8 cellular contexts compared by ENCODE assay signal in the genomic region with DNA sequence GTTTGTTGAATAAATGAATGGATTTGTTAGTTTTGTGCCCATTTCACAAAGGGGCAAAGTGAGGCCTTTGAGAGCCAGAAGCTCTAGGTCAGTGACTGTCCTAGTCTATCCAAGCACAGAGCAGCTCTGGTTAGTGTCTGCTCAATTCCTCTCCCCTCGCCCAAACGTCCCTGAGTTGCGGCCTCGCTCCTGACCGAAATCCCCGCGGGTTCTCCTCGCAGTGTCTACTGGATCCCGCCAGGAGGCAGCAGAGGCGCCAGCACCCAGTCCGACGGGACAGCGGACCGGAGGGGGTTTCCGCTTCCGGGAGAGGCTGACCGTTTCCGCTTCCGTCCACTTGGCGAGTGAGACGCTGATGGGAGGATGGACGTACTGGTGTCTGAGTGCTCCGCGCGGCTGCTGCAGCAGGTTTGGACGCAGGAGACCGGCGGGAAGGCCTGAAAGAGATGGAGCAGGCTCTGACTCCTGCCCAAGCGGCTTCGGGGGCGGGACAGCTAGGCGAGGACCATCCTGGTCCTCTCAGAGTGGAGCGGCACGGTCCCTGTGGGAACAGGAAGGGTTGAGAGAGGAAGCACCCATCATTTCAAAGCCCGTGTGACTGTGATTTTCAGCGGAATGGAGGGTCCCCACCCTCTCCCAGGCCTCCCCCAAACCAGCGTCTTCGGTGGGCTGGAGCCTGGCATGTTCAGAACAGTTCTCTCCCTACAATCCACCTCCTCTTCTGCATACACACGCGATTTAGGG. TPM values are rescaled to one million over a fixed set of nuclear protein-coding genes. Genes with fewer than 3 reads are reported as not detected.
DNase-seq lines count a peak whose midpoint lies in the region; TF ChIP-seq lines count a peak whose summit lies in the region.

A gene (plus strand): TSS at position 336 of the 744 bp plus-strand sequence. CDS start 28 bp downstream, at position 364.

- H3K27ac Mint-ChIP-seq in H9 (peak within 1 kb of the TSS; percentile 96 to 99 (median 97)), nephron (peak within 1 kb of the TSS; percentile 93 to 98 (median 96))
- H3K27ac Mint-ChIP-seq in stimulated activated naive CD8-positive, alpha-beta T cell treated with anti-CD3 and anti-CD28 coated beads, Interleukin-15, Interleukin-2, amounts not matched to agents 100 ng/mL and 50 ng/mL, for 24 hours, result peak within 1 kb of the TSS; percentile 98

- H3K4me3 Mint-ChIP-seq in H9 (peak within 1 kb of the TSS; percentile 100), nephron (peak within 1 kb of the TSS; percentile 100)
- peak within 1 kb of the TSS; percentile 100 for H3K4me3 Mint-ChIP-seq in stimulated activated naive CD8-positive, alpha-beta T cell treated with anti-CD3 and anti-CD28 coated beads, Interleukin-15, Interleukin-2, amounts not matched to agents 100 ng/mL and 50 ng/mL, for 24 hours

- peak; percentile 80 for DNase-seq in GDM1 (lab: John Stamatoyannopoulos, UW)
- DNase-seq in H9, result peak; percentile 96
- DNase-seq in M059J (ENCODE audit: low read depth), result peak; percentile 92
- DNase-seq in SHP77 (lab: John Stamatoyannopoulos, UW), result peak; percentile 90
- peak; percentile 97 for DNase-seq in activated effector memory CD4-positive, alpha-beta T cell treated with anti-CD3 and anti-CD28 coated beads, Interleukin-2, amount 50 U/mL, for 16 hours
- peak; percentile 92 for DNase-seq in fibroblast of the aortic adventitia (ENCODE audit: low read depth)

- H3K9me3 Mint-ChIP-seq in H9, result no peaks in the 10 kb centered on the region
- no peaks in the 10 kb centered on the region for H3K9me3 Mint-ChIP-seq in nephron
- H3K9me3 Mint-ChIP-seq in stimulated activated naive CD8-positive, alpha-beta T cell treated with anti-CD3 and anti-CD28 coated beads, Interleukin-15, Interleukin-2, amounts not matched to agents 100 ng/mL and 50 ng/mL, for 24 hours, result no peaks in the 10 kb centered on the region

- no peak within 1 kb of the TSS for H2BK20ac ChIP-seq in H9 (ENCODE audit: low read depth, low read length, poor library complexity, severe bottlenecking)

- peaks cover 3% of the 10 kb centered on the region for H3K79me1 ChIP-seq in H9 (ENCODE audit: insufficient read depth, low read depth, low read length, poor library complexity, severe bottlenecking)

- H3T11ph ChIP-seq in H9 (ENCODE audit: low read length), result no peak within 1 kb of the TSS

- H3K27me3 Mint-ChIP-seq in H9 (ENCODE audit: low read depth) (peaks cover 5% of the 10 kb centered on the region; the same call in 1 of the 2 replicates), nephron (ENCODE audit: low read depth) (peaks cover 5% of the 10 kb centered on the region)
- H3K27me3 Mint-ChIP-seq in stimulated activated naive CD8-positive, alpha-beta T cell treated with anti-CD3 and anti-CD28 coated beads, Interleukin-15, Interleukin-2, amounts not matched to agents 100 ng/mL and 50 ng/mL, for 24 hours, result no peaks in the 10 kb centered on the region

- H3K14ac ChIP-seq in H9 (ENCODE audit: insufficient read depth, low read length), result no peak within 1 kb of the TSS

- H4K8ac ChIP-seq in H9 (replicated peaks; ENCODE audit: insufficient read length, low read depth, low read length), result no peak within 1 kb of the TSS

- H2AK5ac ChIP-seq in H9 (ENCODE audit: insufficient read length, low read length), result no peak within 1 kb of the TSS

- no peaks in the 10 kb centered on the region for H4K20me1 ChIP-seq in H9 (ENCODE audit: control insufficient read depth, insufficient read depth, insufficient read length)

- H3K36me3 Mint-ChIP-seq in H9 (ENCODE audit: insufficient read depth in 1 of 3, low read depth in 3 of 3) (peaks cover 17 to 31% (median 28%) of the 10 kb centered on the region in 3 experiments), nephron (ENCODE audit: low read depth) (peaks cover 25% of the 10 kb centered on the region)
- peaks cover 29% of the 10 kb centered on the region for H3K36me3 Mint-ChIP-seq in stimulated activated naive CD8-positive, alpha-beta T cell treated with anti-CD3 and anti-CD28 coated beads, Interleukin-15, Interleukin-2, amounts not matched to agents 100 ng/mL and 50 ng/mL, for 24 hours (ENCODE audit: low read depth)

- peak; percentile 91 for TF ChIP-seq CTCF in H9 (conservative IDR thresholded peaks at IDR 0.05)
- TF ChIP-seq CTCF in fibroblast of the aortic adventitia (IDR thresholded peaks at IDR 0.05; ENCODE audit: insufficient read depth, low read length), result peak; percentile 99
- peak; percentile 92 to 95 (median 93) for TF ChIP-seq CTCF in nephron (IDR thresholded peaks at IDR 0.05; ENCODE audit: unreplicated experiment in 3 of 3)

- H2BK15ac ChIP-seq in H9 (ENCODE audit: low read depth, low read length), result no peak within 1 kb of the TSS

- H3K4me3 ChIP-seq in fibroblast of the aortic adventitia (ENCODE audit: low read depth, low read length), result peak within 1 kb of the TSS; percentile 98

- H3K79me2 ChIP-seq in H9 (ENCODE audit: insufficient read depth, low read length), result no peaks in the 10 kb centered on the region

- H3K4me1 ChIP-seq in H9 (ENCODE audit: insufficient read depth, low read length), result 0 out of 2 replicates have a peak, but pooled peaks cover 2% of the 10 kb centered on the region

- H2BK120ac ChIP-seq in H9 (ENCODE audit: low read depth, low read length, poor library complexity, severe bottlenecking), result no peak within 1 kb of the TSS

- no peak within 1 kb of the TSS for H4K5ac ChIP-seq in H9 (ENCODE audit: insufficient read length, low read depth, low read length)

- H3K27ac ChIP-seq in H9 (ENCODE audit: insufficient read length, low read depth, low read length), result no peak within 1 kb of the TSS

- no peak within 1 kb of the TSS for H3K56ac ChIP-seq in H9 (ENCODE audit: insufficient read length, low read depth, low read length)

- no peaks in the 10 kb centered on the region for H3K9me3 ChIP-seq in H9 (ENCODE audit: control insufficient read depth, low read depth, low read length)

- no peak within 1 kb of the TSS for H2BK5ac ChIP-seq in H9 (ENCODE audit: insufficient read length, low read length)

- H3K18ac ChIP-seq in H9 (ENCODE audit: insufficient read length, low read depth, low read length), result no peak within 1 kb of the TSS

- H3K27me3 ChIP-seq in H9 (ENCODE audit: insufficient read depth, low read length), result no peaks in the 10 kb centered on the region

- H2AFZ ChIP-seq in H9 (ENCODE audit: low read length), result no peak within 1 kb of the TSS

- H3K9ac ChIP-seq in H9 (ENCODE audit: extremely low read depth, insufficient read length, low read length), result peak within 1 kb of the TSS; percentile 67

- H3K23me2 ChIP-seq in H9 (ENCODE audit: insufficient read length, low read depth, low read length, poor library complexity, severe bottlenecking), result no peaks in the 10 kb centered on the region

- no peak within 1 kb of the TSS for H3K4ac ChIP-seq in H9 (ENCODE audit: low read depth, low read length)

- H3K4me2 ChIP-seq in H9 (ENCODE audit: insufficient read depth, insufficient read length, low read length), result peak within 1 kb of the TSS; percentile 61

- no peak within 1 kb of the TSS for H2BK12ac ChIP-seq in H9 (ENCODE audit: insufficient read length, low read depth, low read length)

- H3K4me1 Mint-ChIP-seq in H9, result peaks cover 8 to 12% of the 10 kb centered on the region in 2 experiments
- peaks cover 13% of the 10 kb centered on the region for H3K4me1 Mint-ChIP-seq in nephron
- peaks cover 41% of the 10 kb centered on the region for H3K4me1 Mint-ChIP-seq in stimulated activated naive CD8-positive, alpha-beta T cell treated with anti-CD3 and anti-CD28 coated beads, Interleukin-15, Interleukin-2, amounts not matched to agents 100 ng/mL and 50 ng/mL, for 24 hours (ENCODE audit: low read depth)

- no peak within 1 kb of the TSS for H4K91ac ChIP-seq in H9 (ENCODE audit: insufficient read length, low read depth, low read length)

- no CpG with 5 or more reads among the region's 40 CpGs for WGBS in H9 (ENCODE audit: extremely low coverage, insufficient read length, low lambda C conversion rate)

- no peak within 1 kb of the TSS for H3K23ac ChIP-seq in H9 (ENCODE audit: insufficient read length, low read depth, low read length)

RNA-seq across cellular contexts. Expression of the gene that starts here (rescaled TPM):
- total RNA-seq in H9 (2021), result 97.5 and 108 TPM in 2 replicates
- total RNA-seq in M059J (2014; rRNA removed; shearing (Covaris generic)), result 210 and 327 TPM in 2 replicates
- 109 and 165 TPM in 2 replicates for total RNA-seq in fibroblast of the aortic adventitia (ENCODE audit: low replicate concordance)
